Comparison of ENCODE assay signal across 7 cellular contexts in genomic region chr2:216142540-216142939, GRCh38. TPM values are rescaled to one million over a fixed set of nuclear protein-coding genes. Genes with fewer than 3 reads are reported as not detected.
DNase-seq lines count a peak whose midpoint lies in the region; ATAC-seq and TF ChIP-seq lines count a peak whose summit lies in the region.

No MANE protein-coding gene starts in this region.

- ATAC-seq in GM18858 (IDR thresholded peaks at IDR 0.05; ENCODE audit: unreplicated experiment), result peak; percentile 99
- ATAC-seq in GM21737 (IDR thresholded peaks at IDR 0.05; ENCODE audit: unreplicated experiment), result peak; percentile 97
- no peak for ATAC-seq in body of pancreas

- no peak for TF ChIP-seq POLR2A in esophagus squamous epithelium (IDR thresholded peaks at IDR 0.05)
- no peak for TF ChIP-seq POLR2A in body of pancreas (IDR thresholded peaks at IDR 0.05)

- H3K9me3 ChIP-seq in mesenchymal stem cell (ENCODE audit: control insufficient read depth, low read length) (no peaks in the 10 kb centered on the region), esophagus squamous epithelium (no peaks in the 10 kb centered on the region), body of pancreas (no peaks in the 10 kb centered on the region)

- peak; percentile 58 for DNase-seq in Jurkat, Clone E6-1 (ENCODE audit: low read depth, low spot score)
- DNase-seq in mesenchymal stem cell (peak; percentile 41), esophagus squamous epithelium (lab: John Stamatoyannopoulos, UW) (no peak), body of pancreas (no peak), DMS79 treated with DMSO at 0.1 percent for 48 hours (lab: John Stamatoyannopoulos, UW) (no peak)

- no peak overlapping the region for H2BK120ac ChIP-seq in mesenchymal stem cell (ENCODE audit: low read depth, low read length)

- no peak overlapping the region for H3K4me3 ChIP-seq in Jurkat, Clone E6-1 (ENCODE audit: low read length)
- H3K4me3 ChIP-seq in mesenchymal stem cell (ENCODE audit: insufficient read depth in 1 of 2, low read depth in 1 of 2, low read length in 2 of 2) (no peak overlapping the region), esophagus squamous epithelium (no peak overlapping the region), body of pancreas (no peak overlapping the region)

- H2AK5ac ChIP-seq in mesenchymal stem cell (ENCODE audit: low read length, severe bottlenecking), result no peak overlapping the region

- H4K8ac ChIP-seq in mesenchymal stem cell (ENCODE audit: low read length), result no peak overlapping the region

- peak overlapping the region; percentile 32 for H3K27ac ChIP-seq in mesenchymal stem cell (ENCODE audit: low read length, poor library complexity, severe bottlenecking)
- H3K27ac ChIP-seq in esophagus squamous epithelium, result no peak overlapping the region
- no peak overlapping the region for H3K27ac ChIP-seq in body of pancreas

- no peak overlapping the region for H3K23ac ChIP-seq in mesenchymal stem cell (ENCODE audit: low read length in 2 of 2)

- peak overlapping the region; percentile 62 for H3K9ac ChIP-seq in mesenchymal stem cell (ENCODE audit: low read length)

- H2BK15ac ChIP-seq in mesenchymal stem cell (ENCODE audit: low read depth, poor library complexity, severe bottlenecking), result no peak overlapping the region

- H3K27me3 ChIP-seq in mesenchymal stem cell (ENCODE audit: control insufficient read depth in 1 of 2, insufficient read depth in 1 of 2, low read length in 2 of 2) (no peaks in the 10 kb centered on the region), esophagus squamous epithelium (no peaks in the 10 kb centered on the region), body of pancreas (no peaks in the 10 kb centered on the region)

- H3K36me3 ChIP-seq in mesenchymal stem cell (ENCODE audit: control insufficient read depth in 1 of 2, insufficient read depth in 2 of 2, low read depth in 1 of 2, low read length in 2 of 2) (peaks cover 20 to 97% of the 10 kb centered on the region in 2 experiments), esophagus squamous epithelium (peaks cover 0 to 100% (median 46%) of the 10 kb centered on the region in 3 donors), body of pancreas (replicated peaks in 1 of 2; ENCODE audit: insufficient read depth in 1 of 2, low read depth in 2 of 2) (peaks cover 9 to 38% of the 10 kb centered on the region in 2 donors)

- H2BK5ac ChIP-seq in mesenchymal stem cell (ENCODE audit: low read depth, low read length, poor library complexity, severe bottlenecking), result no peak overlapping the region

- no peak overlapping the region for H4K91ac ChIP-seq in mesenchymal stem cell (ENCODE audit: low read length)

- H3K4ac ChIP-seq in mesenchymal stem cell (ENCODE audit: low read depth in 1 of 2, low read length in 2 of 2), result no peak overlapping the region

- no peak overlapping the region for H2BK12ac ChIP-seq in mesenchymal stem cell (ENCODE audit: low read length in 2 of 2)

- H3K79me1 ChIP-seq in mesenchymal stem cell (replicated peaks; ENCODE audit: low read length, poor library complexity, severe bottlenecking), result peaks cover 25% of the 10 kb centered on the region

- no peak overlapping the region for H3K18ac ChIP-seq in mesenchymal stem cell (ENCODE audit: low read depth in 1 of 2, low read length in 2 of 2)

- H3K14ac ChIP-seq in mesenchymal stem cell (ENCODE audit: low read length in 2 of 2), result no peak overlapping the region

- no peak overlapping the region for H2AFZ ChIP-seq in mesenchymal stem cell (ENCODE audit: low read depth, low read length)

- intact Hi-C loops in esophagus squamous epithelium (cut with DNase I), result no loop called here
- intact Hi-C loops in body of pancreas (cut with DNase I), result no loop called here

- no peak overlapping the region for H3K4me2 ChIP-seq in mesenchymal stem cell (ENCODE audit: low read length, poor library complexity, severe bottlenecking)

- H3K4me1 ChIP-seq in mesenchymal stem cell (ENCODE audit: control insufficient read depth, insufficient read depth, low read depth, low read length) (peaks cover 3% of the 10 kb centered on the region), esophagus squamous epithelium (no peaks in the 10 kb centered on the region), body of pancreas (no peaks in the 10 kb centered on the region)

- TF ChIP-seq CTCF in esophagus squamous epithelium (IDR thresholded peaks at IDR 0.05) (no peak), body of pancreas (IDR thresholded peaks at IDR 0.05) (no peak)

- 89% methylated on average over 1 of the region's 1 CpG for WGBS in mesenchymal stem cell
- WGBS in esophagus squamous epithelium, 2 donors, result 79 to 81% methylated on average over 1 of the region's 1 CpG
- 76 to 100% methylated on average over 1 of the region's 1 CpG for WGBS in body of pancreas, 2 donors

RNA-seq across cellular contexts. Expression of gene XRCC5, which starts 33.4 kb away (rescaled TPM):
- 340 TPM for polyA plus RNA-seq in Jurkat, Clone E6-1 (2012; ENCODE audit: insufficient read depth, insufficient read length)
- polyA plus RNA-seq in mesenchymal stem cell (2013, experiment 1 of 2), result 151 TPM
- polyA plus RNA-seq in mesenchymal stem cell (2013, experiment 2 of 2), result 150 TPM
- 100 to 1,000 TPM in 3 of 4 donors, 10 to 100 TPM in 1; 87.3 to 202 (median 170) TPM for total RNA-seq in esophagus squamous epithelium
- total RNA-seq in body of pancreas, result 10 to 100 TPM; 74.2 to 74.7 TPM

Comparison
In these comparisons a context has a peak if more than half of its experiments do, and no peak if none do; other contexts are left out.
1. DNase-seq: peak in Jurkat, Clone E6-1 (single experiment) and mesenchymal stem cell (single experiment); none in esophagus squamous epithelium (single experiment), body of pancreas (0 of 4) and DMS79 treated with DMSO at 0.1 percent for 48 hours (single experiment).